Comparison of ENCODE assay signal across 23 cellular contexts in genomic region chr18:49848115-49848514, GRCh38.
"Had no signal": no experiment of that assay in that cellular context is flagged by ENCODE, and none has a peak within 500 bp of the region (broad histone marks: within the 10 kb centered on the region; RNA-seq: fewer than 3 reads in every experiment).

No MANE protein-coding gene starts in this region.

- H3K27ac ChIP-seq: coronary artery, neutrophil, pancreas, spleen, tibial nerve, vagina, VCaP had no signal

- H3K9me3 ChIP-seq: mucosa of descending colon, neutrophil, pancreas, spleen, tibial nerve, vagina had no signal

- DNase-seq: activated CD4-positive, alpha-beta T cell treated with anti-CD3 and anti-CD28 coated beads, Interleukin-2, amount 50 U/mL, for 1 hour; activated CD4-positive, CD25-positive, alpha-beta regulatory T cell treated with anti-CD3 and anti-CD28 coated beads, Interleukin-2, amount 50 U/mL, for 72 hours; activated CD8-positive, alpha-beta memory T cell treated with anti-CD3 and anti-CD28 coated beads, Interleukin-2, amount 50 U/mL, for 4 hours; activated naive CD4-positive, alpha-beta T cell treated with anti-CD3 and anti-CD28 coated beads, Interleukin-2, amount 10 ng/mL, durations not matched to agents 7 days and 5 days; activated naive CD8-positive, alpha-beta T cell treated with anti-CD3 and anti-CD28 coated beads, Interleukin-2, amount 50 U/mL, for 24 hours; activated T-cell treated with anti-CD3 and anti-CD28 coated beads, Interleukin-2, amount 50 U/mL, for 4 hours; anterior cingulate cortex; mucosa of descending colon; naive thymus-derived CD4-positive, alpha-beta T cell; pancreas; spleen; stimulated activated CD8-positive, alpha-beta memory T cell treated with anti-CD3 and anti-CD28 coated beads, Interleukin-4, amount 100 ng/mL, for 48 hours; stimulated activated naive CD4-positive, alpha-beta T cell treated with Interleukin-2 at 50 U/mL for 16 hours; T-helper 2 cell had no signal

- H3K4me1 ChIP-seq: pancreas, spleen had no signal

- H3K4me3 ChIP-seq: coronary artery, mucosa of descending colon, pancreas, spleen, tibial nerve, vagina had no signal

- FAIRE-seq: endometrium, frontal cortex, pancreas had no signal

- H3K4me1 Mint-ChIP-seq: activated naive CD4-positive, alpha-beta T cell treated with anti-CD3 and anti-CD28 coated beads, Interleukin-2, amount 10 ng/mL, durations not matched to agents 7 days and 5 days; activated naive CD8-positive, alpha-beta T cell treated with anti-CD3 and anti-CD28 coated beads, Interleukin-2, amount 50 U/mL, for 24 hours; central memory CD8-positive, alpha-beta T cell had no signal

- H3K27me3 ChIP-seq: pancreas, vagina had no signal

- H3K27ac Mint-ChIP-seq: activated naive CD8-positive, alpha-beta T cell treated with anti-CD3 and anti-CD28 coated beads, Interleukin-2, amount 50 U/mL, for 24 hours had no signal

- ATAC-seq: activated naive CD8-positive, alpha-beta T cell treated with anti-CD3 and anti-CD28 coated beads, Interleukin-2, amount 50 U/mL, for 24 hours; activated T-cell treated with anti-CD3 and anti-CD28 coated beads, Interleukin-2, amount 50 U/mL, for 4 hours; mucosa of descending colon; naive thymus-derived CD4-positive, alpha-beta T cell; pancreas had no signal

- H3K36me3 Mint-ChIP-seq: activated naive CD4-positive, alpha-beta T cell treated with anti-CD3 and anti-CD28 coated beads, Interleukin-2, amount 10 ng/mL, durations not matched to agents 7 days and 5 days; brain; naive thymus-derived CD4-positive, alpha-beta T cell had no signal

- H3K9me3 Mint-ChIP-seq: activated naive CD4-positive, alpha-beta T cell treated with anti-CD3 and anti-CD28 coated beads, Interleukin-2, amount 10 ng/mL, durations not matched to agents 7 days and 5 days; activated naive CD8-positive, alpha-beta T cell treated with anti-CD3 and anti-CD28 coated beads, Interleukin-2, amount 50 U/mL, for 24 hours; activated T-cell treated with anti-CD3 and anti-CD28 coated beads, Interleukin-2, amount 50 U/mL, for 4 hours; brain; central memory CD8-positive, alpha-beta T cell; naive thymus-derived CD4-positive, alpha-beta T cell had no signal

- H3K4me3 Mint-ChIP-seq: activated naive CD4-positive, alpha-beta T cell treated with anti-CD3 and anti-CD28 coated beads, Interleukin-2, amount 10 ng/mL, durations not matched to agents 7 days and 5 days; activated naive CD8-positive, alpha-beta T cell treated with anti-CD3 and anti-CD28 coated beads, Interleukin-2, amount 50 U/mL, for 24 hours; activated T-cell treated with anti-CD3 and anti-CD28 coated beads, Interleukin-2, amount 50 U/mL, for 4 hours; brain; central memory CD8-positive, alpha-beta T cell; naive thymus-derived CD4-positive, alpha-beta T cell had no signal

- H3K36me3 ChIP-seq: neutrophil, pancreas, tibial nerve, vagina had no signal
